ENCODE assay signal across 8 cellular contexts in genomic region chr4:10063544-10064300, GRCh38. TPM values are rescaled to one million over a fixed set of nuclear protein-coding genes. Genes with fewer than 3 reads are reported as not detected.
A peak's percentile ranks its signal among the peaks of the same experiment; 100 is the strongest.
DNase-seq lines count a peak whose midpoint lies in the region; ATAC-seq and TF ChIP-seq lines count a peak whose summit lies in the region.

No MANE protein-coding gene starts in this region.

- H2BK15ac ChIP-seq in neuronal stem cell (ENCODE audit: low read length) = no peak overlapping the region

- no peak overlapping the region for H4K91ac ChIP-seq in neuronal stem cell (ENCODE audit: low read depth, low read length, poor library complexity)

- no peak overlapping the region for H3K4ac ChIP-seq in neuronal stem cell (ENCODE audit: low read length)

- H3K27ac ChIP-seq in Panc1 (ENCODE audit: low read length) = no peak overlapping the region
- peak overlapping the region; percentile 23 for H3K27ac ChIP-seq in neuronal stem cell (replicated peaks; ENCODE audit: low read length)

- no peaks in the 10 kb centered on the region for H3K79me1 ChIP-seq in neuronal stem cell (ENCODE audit: low read depth, low read length)

- H2BK120ac ChIP-seq in neuronal stem cell (ENCODE audit: low read depth, low read length) = no peak overlapping the region

- H3K27me3 ChIP-seq in Panc1 (ENCODE audit: control insufficient read depth, insufficient read depth, low read length) (no peaks in the 10 kb centered on the region), neuronal stem cell (ENCODE audit: control insufficient read depth in 3 of 3, insufficient read depth in 3 of 3, low read depth in 1 of 3, low read length in 3 of 3) (no peaks in the 10 kb centered on the region)

- H3K36me3 ChIP-seq in Panc1 (ENCODE audit: control insufficient read depth, insufficient read depth, low read length) (no peaks in the 10 kb centered on the region), neuronal stem cell (replicated peaks in 1 of 2; ENCODE audit: control insufficient read depth in 2 of 2, insufficient read depth in 2 of 2, low read length in 2 of 2) (peaks cover 0 to 5% of the 10 kb centered on the region in 2 donors)

- no peak overlapping the region for H2AK5ac ChIP-seq in neuronal stem cell (ENCODE audit: low read depth, low read length)

- no peak overlapping the region for H3K23ac ChIP-seq in neuronal stem cell (ENCODE audit: low read depth, low read length, poor library complexity)

- H4K8ac ChIP-seq in neuronal stem cell (ENCODE audit: low read depth, low read length) = no peak overlapping the region

- H3K4me2 ChIP-seq in neuronal stem cell (ENCODE audit: insufficient read depth, low read length, poor library complexity, severe bottlenecking) = no peak overlapping the region

- BruUV-seq in Panc1 (replicated peaks; lab: Mats Ljungman, UMichigan) = no TSS peak

- no peak overlapping the region for H2BK12ac ChIP-seq in neuronal stem cell (ENCODE audit: low read length)

- H2AFZ ChIP-seq in neuronal stem cell (ENCODE audit: low read length) = peak overlapping the region; percentile 25

- intact Hi-C loops in Panc1 (cut with micrococcal nuclease; ENCODE audit: unreplicated experiment) = no loop called here

- H3K9me3 ChIP-seq in Panc1 (ENCODE audit: control insufficient read depth, insufficient read depth, low read depth, low read length) = no peaks in the 10 kb centered on the region
- no peaks in the 10 kb centered on the region for H3K9me3 ChIP-seq in neuronal stem cell (replicated peaks in 1 of 2; ENCODE audit: control insufficient read depth in 2 of 2, insufficient read depth in 1 of 2, low read depth in 1 of 2, low read length in 2 of 2)

- CTCF ChIA-PET in Panc1 (lab: Charles Lee) = no interaction called here

- DNase-seq in NCI-H1417 (lab: John Stamatoyannopoulos, UW) (peak; percentile 12 to 40 (median 25)), NCI-H1417 treated with DMSO at 0.1 percent for 48 hours (lab: John Stamatoyannopoulos, UW) (no peak), Panc1 (ENCODE audit: low read depth, low spot score) (no peak), fibroblast of peridontal ligament (ENCODE audit: extremely low read depth) (peak; percentile 84), neuronal stem cell (ENCODE audit: low spot score) (peak; percentile 41)
- no peak for DNase-seq in stimulated activated CD8-positive, alpha-beta memory T cell treated with anti-CD3 and anti-CD28 coated beads, Interleukin-4, amount 100 ng/mL, for 48 hours

- H3K4me1 ChIP-seq in Panc1 (ENCODE audit: control insufficient read depth, insufficient read depth, low read length) (no peaks in the 10 kb centered on the region), neuronal stem cell (ENCODE audit: control insufficient read depth in 2 of 2, insufficient read depth in 1 of 2, low read depth in 1 of 2, low read length in 2 of 2) (peaks cover 0 to 5% of the 10 kb centered on the region in 2 donors)

- H2BK5ac ChIP-seq in neuronal stem cell (ENCODE audit: low read length) = no peak overlapping the region

- no peak overlapping the region for H3K9ac ChIP-seq in neuronal stem cell (ENCODE audit: low read depth, low read length, poor library complexity)

- no CpG with 5 or more reads among the region's 9 CpGs for WGBS in neuronal stem cell (ENCODE audit: extremely low coverage in 2 of 2, insufficient read length in 2 of 2, insufficient replicate concordance in 1 of 2), 2 donors

- in situ Hi-C loops in Panc1 (cut with HindIII; ENCODE audit: low pct_unique_long_range_greater_than_20kb, low sequenced_read_pairs) = no loop called here

- ATAC-seq in Panc1 (peak; percentile 58; the same call in 1 of the 2 replicates), GM19452 (IDR thresholded peaks at IDR 0.05; ENCODE audit: unreplicated experiment) (no peak), GM19467 (IDR thresholded peaks at IDR 0.05; ENCODE audit: unreplicated experiment) (no peak)

- H3K4me3 ChIP-seq in Panc1 (ENCODE audit: low read depth in 2 of 2, low read length in 2 of 2) (no peak overlapping the region), neuronal stem cell (ENCODE audit: low read length in 2 of 2) (no peak overlapping the region)

- no peak overlapping the region for H3K18ac ChIP-seq in neuronal stem cell (ENCODE audit: low read length)

- no peak overlapping the region for H3K14ac ChIP-seq in neuronal stem cell (ENCODE audit: low read length)

- peak; percentile 50 for TF ChIP-seq CTCF in Panc1 (IDR thresholded peaks at IDR 0.05)

- POLR2A ChIA-PET in Panc1 (lab: Charles Lee) = no interaction called here

RNA-seq across cellular contexts. Expression of gene SLC2A9, which starts 42.4 kb away (rescaled TPM):
- total RNA-seq in Panc1 (2021; ENCODE audit: unreplicated experiment) = 3.5 TPM
- 3.5 TPM for polyA plus RNA-seq in Panc1 (2012; ENCODE audit: insufficient read length)
- 0.06 TPM for polyA plus RNA-seq in neuronal stem cell (2013, experiment 1 of 2)
- 0.17 TPM for polyA plus RNA-seq in neuronal stem cell (2013, experiment 2 of 2)

RNA-seq across cellular contexts. Expression of gene WDR1, which starts 52.9 kb away (rescaled TPM):
- total RNA-seq in Panc1 (2021; ENCODE audit: unreplicated experiment) = 260 TPM
- 339 TPM for polyA plus RNA-seq in Panc1 (2012; ENCODE audit: insufficient read length)
- 78.8 TPM for polyA plus RNA-seq in neuronal stem cell (2013, experiment 1 of 2)
- 78.7 TPM for polyA plus RNA-seq in neuronal stem cell (2013, experiment 2 of 2)

Comparison
In these comparisons a context has a peak if more than half of its experiments do, and no peak if none do; other contexts are left out.
1. DNase-seq: peak in NCI-H1417 (3 of 3), fibroblast of peridontal ligament (single experiment) and neuronal stem cell (single experiment); none in NCI-H1417 treated with DMSO at 0.1 percent for 48 hours (single experiment), Panc1 (single experiment) and stimulated activated CD8-positive, alpha-beta memory T cell treated with anti-CD3 and anti-CD28 coated beads, Interleukin-4, amount 100 ng/mL, for 48 hours (single experiment).